15 cellular contexts compared by ENCODE assay signal in the genomic region with DNA sequence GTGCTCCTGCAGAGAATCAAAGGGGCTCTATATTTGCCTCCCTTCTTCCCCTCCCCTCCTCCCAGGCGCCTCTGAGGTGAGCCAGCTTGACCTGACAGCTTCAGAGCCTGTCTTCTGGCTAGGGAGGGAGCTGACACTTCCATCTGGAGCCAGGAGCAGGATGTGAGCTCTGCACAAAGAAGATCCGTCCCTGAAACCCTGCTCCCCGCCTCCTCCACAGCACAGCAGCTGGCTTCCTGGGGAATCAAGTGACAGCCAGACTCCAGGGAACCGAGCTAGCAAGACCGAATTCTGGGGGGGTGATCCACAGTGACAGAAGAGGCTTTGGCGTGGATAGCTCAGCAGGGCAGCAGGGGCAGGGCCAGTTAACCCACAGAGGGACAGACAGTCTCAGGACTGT. TPM values are rescaled to one million over a fixed set of nuclear protein-coding genes. Genes with fewer than 3 reads are reported as not detected.
DNase-seq lines count a peak whose midpoint lies in the region; ATAC-seq and TF ChIP-seq lines count a peak whose summit lies in the region.
"Had no signal": no experiment of that assay in that cellular context is flagged by ENCODE, and none has a peak within 500 bp of the region (broad histone marks: within the 10 kb centered on the region; RNA-seq: fewer than 3 reads in every experiment).

No MANE protein-coding gene starts in this region.

- POLR2A ChIA-PET in CD8-positive, alpha-beta memory T cell (lab: Charles Lee) = no interaction called here

- DNase-seq in DMS79 treated with DMSO at 0.1 percent for 48 hours (lab: John Stamatoyannopoulos, UW) (peak; percentile 12), DMS79 (lab: John Stamatoyannopoulos, UW) (no peak), iPS-NIHi11 (ENCODE audit: low spot score) (peak; percentile 64)
- no peak for DNase-seq in activated naive CD4-positive, alpha-beta T cell treated with Interleukin-2 at 50 U/mL for 16 hours
- no peak for DNase-seq in CD8-positive, alpha-beta memory T cell
- DNase-seq: 8988T; activated CD4-positive, alpha-beta T cell treated with anti-CD3 and anti-CD28 coated beads for 48 hours; aorta had no signal

- CTCF ChIA-PET in CD8-positive, alpha-beta memory T cell (lab: Charles Lee) = no interaction called here

- H3K27me3 Mint-ChIP-seq in stimulated activated memory B cell treated with anti-CD40 and anti-IgM and Interleukin-4, amounts not matched to agents 10 μg/mL and 1 μg/mL and 100 μg/mL, for 72 hours = no peaks in the 10 kb centered on the region
- peaks cover 0 to 7% of the 10 kb centered on the region in 2 donors for H3K27me3 Mint-ChIP-seq in CD8-positive, alpha-beta memory T cell

- no peaks in the 10 kb centered on the region for H3K27me3 ChIP-seq in CD8-positive, alpha-beta memory T cell (ENCODE audit: insufficient read depth, low read length, poor library complexity, severe bottlenecking)

- H3K4me1 Mint-ChIP-seq in stimulated activated memory B cell treated with anti-CD40 and anti-IgM and Interleukin-4, amounts not matched to agents 10 μg/mL and 1 μg/mL and 100 μg/mL, for 72 hours = no peaks in the 10 kb centered on the region
- H3K4me1 Mint-ChIP-seq in CD8-positive, alpha-beta memory T cell = peaks cover 5 to 12% (median 6%) of the 10 kb centered on the region in 3 donors

- no peak overlapping the region for H3K27ac ChIP-seq in CD8-positive, alpha-beta memory T cell (ENCODE audit: low read depth, low read length)
- H3K27ac ChIP-seq: HL-60, skin epidermis had no signal

- no peaks in the 10 kb centered on the region for H3K36me3 ChIP-seq in CD8-positive, alpha-beta memory T cell (ENCODE audit: insufficient read depth, low read length)

- H3K4me3 Mint-ChIP-seq in stimulated activated memory B cell treated with anti-CD40 and anti-IgM and Interleukin-4, amounts not matched to agents 10 μg/mL and 1 μg/mL and 100 μg/mL, for 72 hours = no peak overlapping the region
- no peak overlapping the region for H3K4me3 Mint-ChIP-seq in CD8-positive, alpha-beta memory T cell

- H3K9me3 ChIP-seq in CD8-positive, alpha-beta memory T cell (ENCODE audit: low read length) = no peaks in the 10 kb centered on the region

- H3K4me3 ChIP-seq in CD8-positive, alpha-beta memory T cell (ENCODE audit: low read length) = no peak overlapping the region
- H3K4me3 ChIP-seq: GM12878, skin epidermis had no signal

- H3K4me1 ChIP-seq in CD8-positive, alpha-beta memory T cell (ENCODE audit: insufficient read depth, low read length) = no peaks in the 10 kb centered on the region

- peaks cover 3% of the 10 kb centered on the region for H3K9me3 Mint-ChIP-seq in stimulated activated memory B cell treated with anti-CD40 and anti-IgM and Interleukin-4, amounts not matched to agents 10 μg/mL and 1 μg/mL and 100 μg/mL, for 72 hours
- peaks cover 0 to 6% (median 0%) of the 10 kb centered on the region in 5 donors for H3K9me3 Mint-ChIP-seq in CD8-positive, alpha-beta memory T cell

- no peak overlapping the region for H3K27ac Mint-ChIP-seq in stimulated activated memory B cell treated with anti-CD40 and anti-IgM and Interleukin-4, amounts not matched to agents 10 μg/mL and 1 μg/mL and 100 μg/mL, for 72 hours
- peak overlapping the region in 1 of 8 donors; percentile 84 for H3K27ac Mint-ChIP-seq in CD8-positive, alpha-beta memory T cell

- ATAC-seq in SK-N-SH treated with all-trans-retinoic acid at 6 μM for 48 hours (peak; percentile 76), HG03135 (IDR thresholded peaks at IDR 0.05; ENCODE audit: unreplicated experiment) (no peak)
- peak; percentile 50 for ATAC-seq in stimulated activated memory B cell treated with anti-CD40 and anti-IgM and Interleukin-4, amounts not matched to agents 10 μg/mL and 1 μg/mL and 100 μg/mL, for 72 hours
- ATAC-seq: GM12878 had no signal

- H3K36me3 Mint-ChIP-seq in stimulated activated memory B cell treated with anti-CD40 and anti-IgM and Interleukin-4, amounts not matched to agents 10 μg/mL and 1 μg/mL and 100 μg/mL, for 72 hours = peaks cover 5% of the 10 kb centered on the region
- peaks cover 0 to 4% (median 0%) of the 10 kb centered on the region in 3 donors for H3K36me3 Mint-ChIP-seq in CD8-positive, alpha-beta memory T cell

TF ChIP-seq in SK-N-SH treated with all-trans-retinoic acid at 6 μM for 48 hours, 23 proteins besides CTCF, POLR2A, EP300 and RAD21:
- TF ChIP-seq ZNF70 (CRISPR knock-in tag; IDR thresholded peaks at IDR 0.05) (0 out of 2 replicates have a peak, but pooled peaks have one; percentile 25), PATZ1 (CRISPR knock-in tag; IDR thresholded peaks at IDR 0.05; ENCODE audit: borderline replicate concordance) (no peak)

RNA-seq across cellular contexts. Expression of gene CCDC182, which starts 37.2 kb away (rescaled TPM):
- not detected for total RNA-seq in CD8-positive, alpha-beta memory T cell
- not detected for polyA plus RNA-seq in CD8-positive, alpha-beta memory T cell
- total RNA-seq: aorta, GM12878, subcutaneous adipose tissue had no signal
- polyA plus RNA-seq: aorta, GM12878 had no signal

Comparison
In these comparisons a context has a peak if more than half of its experiments do, and no peak if none do; other contexts are left out.
1. DNase-seq: peak in DMS79 treated with DMSO at 0.1 percent for 48 hours (single experiment) and iPS-NIHi11 (single experiment); none in DMS79 (single experiment), activated naive CD4-positive, alpha-beta T cell treated with Interleukin-2 at 50 U/mL for 16 hours (single experiment) and CD8-positive, alpha-beta memory T cell (0 of 5).